Comparison of ENCODE assay signal across 28 cellular contexts in the genomic region with DNA sequence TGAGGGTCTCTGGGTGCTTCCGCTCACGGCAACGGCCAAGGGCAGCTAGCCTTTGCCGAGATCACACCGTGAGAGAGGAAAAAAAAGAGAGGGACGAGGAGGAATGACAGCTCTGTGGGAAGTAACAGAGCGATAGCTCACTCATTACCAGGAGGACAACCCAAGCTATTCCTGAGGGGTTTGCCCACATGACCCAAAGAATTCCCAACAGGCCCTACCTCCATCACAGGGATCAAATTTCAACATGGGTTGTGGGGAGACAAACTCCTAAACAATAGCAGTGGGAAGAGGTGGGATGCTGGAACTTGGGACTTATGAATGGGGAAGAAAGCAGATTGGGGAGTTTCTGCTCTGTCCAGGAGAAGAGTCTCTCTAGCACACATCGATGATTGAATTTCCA.
"Had no signal": no experiment of that assay in that cellular context is flagged by ENCODE, and none has a peak within 500 bp of the region (broad histone marks: within the 10 kb centered on the region; RNA-seq: fewer than 3 reads in every experiment).

No MANE protein-coding gene starts in this region.

- H3K9me3 ChIP-seq: Peyer's patch, SJCRH30, SK-N-SH had no signal

- H3K4me1 ChIP-seq: Peyer's patch, SJCRH30 had no signal

- H3K4me2 ChIP-seq: SK-N-SH had no signal

- H3K27me3 Mint-ChIP-seq: activated naive CD8-positive, alpha-beta T cell treated with anti-CD3 and anti-CD28 coated beads, Interleukin-2, amount 50 U/mL, for 24 hours had no signal

- DNase-seq: activated CD4-positive, alpha-beta T cell treated with anti-CD3 and anti-CD28 coated beads for 48 hours; activated CD4-positive, alpha-beta T cell treated with anti-CD3 and anti-CD28 coated beads, Interleukin-2, amount 50 U/mL, for 4 hours; activated CD8-positive, alpha-beta memory T cell treated with anti-CD3 and anti-CD28 coated beads, Interleukin-2, amount 50 U/mL, for 48 hours; activated CD8-positive, alpha-beta T cell treated with anti-CD3 and anti-CD28 coated beads, Interleukin-2, amount 10 ng/mL, durations not matched to agents 7 days and 5 days; activated effector memory CD4-positive, alpha-beta T cell treated with Interleukin-2 at 50 U/mL for 16 hours; activated naive CD4-positive, alpha-beta T cell treated with Interleukin-2 at 50 U/mL for 16 hours; activated naive CD8-positive, alpha-beta T cell treated with anti-CD3 and anti-CD28 coated beads, Interleukin-2, amount 50 U/mL, for 24 hours; activated T-cell treated with anti-CD3 and anti-CD28 coated beads, Interleukin-2, amount 50 U/mL, for 1 hour; amniotic stem cell; Kasumi-1; KBM-7; NCI-H1092; NCI-H1417; NCI-H1930; NCI-H2107; NCI-H510A treated with DMSO at 0.1 percent for 48 hours; NCI-H69; NK-92 treated with Interleukin-12 subunit alpha and Interleukin-12 subunit beta, amount 100 ng/mL, for 24 hours; Peyer's patch; Right ventricle myocardium superior; SK-N-SH; T-helper 1 cell had no signal

- H3K27me3 ChIP-seq: Peyer's patch, SJCRH30 had no signal

- H3K4me3 Mint-ChIP-seq: activated CD8-positive, alpha-beta T cell treated with anti-CD3 and anti-CD28 coated beads, Interleukin-2, amount 10 ng/mL, durations not matched to agents 7 days and 5 days; activated naive CD8-positive, alpha-beta T cell treated with anti-CD3 and anti-CD28 coated beads, Interleukin-2, amount 50 U/mL, for 24 hours; activated T-helper 1 cell treated with anti-CD3 and anti-CD28 coated beads, Interleukin-12 subunit alpha, Interleukin-12 subunit beta, Interleukin-2, Interleukin-4 antibody, amounts not matched to agents 30 ng/mL and 10 ng/mL and 1 ng/mL, durations not matched to agents 14 hours and 24 hours and 36 hours; brain had no signal

- H3K9me3 Mint-ChIP-seq: activated naive CD8-positive, alpha-beta T cell treated with anti-CD3 and anti-CD28 coated beads, Interleukin-2, amount 50 U/mL, for 24 hours; activated T-helper 1 cell treated with anti-CD3 and anti-CD28 coated beads, Interleukin-12 subunit alpha, Interleukin-12 subunit beta, Interleukin-2, Interleukin-4 antibody, amounts not matched to agents 30 ng/mL and 10 ng/mL and 1 ng/mL, durations not matched to agents 14 hours and 24 hours and 36 hours; brain had no signal

- H3K27ac Mint-ChIP-seq: activated CD8-positive, alpha-beta T cell treated with anti-CD3 and anti-CD28 coated beads, Interleukin-2, amount 10 ng/mL, durations not matched to agents 7 days and 5 days; activated naive CD4-positive, alpha-beta T cell treated with anti-CD3 and anti-CD28 coated beads, Interleukin-2, amount 50 U/mL, for 72 hours; activated naive CD8-positive, alpha-beta T cell treated with anti-CD3 and anti-CD28 coated beads, Interleukin-2, amount 50 U/mL, for 24 hours; activated T-helper 1 cell treated with anti-CD3 and anti-CD28 coated beads, Interleukin-12 subunit alpha, Interleukin-12 subunit beta, Interleukin-2, Interleukin-4 antibody, amounts not matched to agents 30 ng/mL and 10 ng/mL and 1 ng/mL, durations not matched to agents 14 hours and 24 hours and 36 hours; brain had no signal

- H3K4me3 ChIP-seq: Peyer's patch, SJCRH30 had no signal

- H3K36me3 ChIP-seq: Peyer's patch, SJCRH30 had no signal

- H3K9ac ChIP-seq: SK-N-SH had no signal

- ATAC-seq: activated CD8-positive, alpha-beta T cell treated with anti-CD3 and anti-CD28 coated beads, Interleukin-2, amount 10 ng/mL, durations not matched to agents 7 days and 5 days; activated naive CD4-positive, alpha-beta T cell treated with anti-CD3 and anti-CD28 coated beads, Interleukin-2, amount 50 U/mL, for 72 hours; activated naive CD8-positive, alpha-beta T cell treated with anti-CD3 and anti-CD28 coated beads, Interleukin-2, amount 50 U/mL, for 24 hours had no signal

- H3K36me3 Mint-ChIP-seq: activated naive CD4-positive, alpha-beta T cell treated with anti-CD3 and anti-CD28 coated beads, Interleukin-2, amount 50 U/mL, for 72 hours; brain had no signal

- H3K4me1 Mint-ChIP-seq: activated naive CD8-positive, alpha-beta T cell treated with anti-CD3 and anti-CD28 coated beads, Interleukin-2, amount 50 U/mL, for 24 hours; brain had no signal

- H3K27ac ChIP-seq: Peyer's patch, RWPE1, SJCRH30, VCaP had no signal
